ENCODE assay signal across 1 cellular context in the genomic region with DNA sequence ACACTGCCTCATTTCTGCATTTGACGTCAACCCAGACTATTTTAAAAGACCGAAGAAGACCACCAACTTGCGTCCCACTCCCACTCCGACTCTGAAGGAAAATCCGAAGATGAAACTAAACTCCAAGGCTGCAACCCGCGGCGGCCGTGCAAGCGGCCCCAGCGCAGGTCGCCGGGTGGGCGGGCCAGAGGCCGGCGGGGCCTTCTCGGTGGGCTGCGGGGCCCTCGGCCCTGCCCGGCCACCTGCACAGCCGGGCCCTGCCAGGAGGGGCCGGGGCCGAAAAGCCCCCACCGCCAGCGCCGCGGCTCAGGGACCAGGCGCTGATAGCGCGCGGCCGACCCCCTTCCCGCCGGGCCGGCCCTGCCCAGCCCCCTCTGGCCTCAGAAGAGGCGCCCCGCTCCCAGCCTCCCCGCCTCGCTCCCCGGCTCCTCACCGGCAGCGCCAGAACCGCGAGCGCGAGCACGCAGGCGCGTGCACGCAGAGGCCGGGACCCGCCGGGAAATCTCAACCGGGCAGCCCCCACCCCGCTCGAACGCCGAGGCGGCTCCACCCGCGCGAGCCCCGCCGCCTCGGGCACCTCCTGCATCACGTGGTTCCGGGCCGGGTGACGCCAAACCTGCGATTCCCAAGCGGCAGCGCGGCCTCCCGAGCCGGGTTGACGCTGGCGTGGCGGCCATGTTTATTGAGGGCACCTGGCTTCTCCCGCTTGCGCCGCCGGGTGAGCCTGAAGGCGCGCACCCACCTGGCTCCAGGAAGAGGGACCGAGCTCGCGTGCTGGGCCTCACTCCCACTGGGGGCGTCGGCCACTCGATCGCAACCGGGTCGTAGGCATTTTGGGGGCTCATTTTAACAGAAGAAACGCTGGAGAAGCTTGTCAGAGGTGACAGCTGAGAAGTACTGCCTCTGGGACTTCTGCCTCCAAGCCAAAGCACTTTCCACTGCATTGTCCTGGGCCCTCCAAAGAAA.
TF ChIP-seq lines count a peak whose summit lies in the region.

A gene (minus strand): TSS at position 589 of the 966 bp plus-strand sequence. CDS start 1,170 bp downstream, outside the sequence.

TF ChIP-seq in HepG2, 621 proteins besides CTCF, POLR2A, EP300 and RAD21 (continued from another document and continues in another):
- TF ChIP-seq HNF4G (IDR thresholded peaks at IDR 0.05; ENCODE audit: borderline replicate concordance, low read depth, low read length) (no peak), HNF4G (CRISPR knock-in tag; IDR thresholded peaks at IDR 0.05; ENCODE audit: borderline replicate concordance, low read depth) (peak; percentile 76; the same call in 1 of the 2 replicates), ZNF235 (CRISPR knock-in tag; IDR thresholded peaks at IDR 0.05; ENCODE audit: borderline replicate concordance) (peak; percentile 77; the same call in 1 of the 2 replicates), ZNF775 (CRISPR knock-in tag; IDR thresholded peaks at IDR 0.05; ENCODE audit: borderline replicate concordance) (no peak), ARHGAP35 (CRISPR knock-in tag; IDR thresholded peaks at IDR 0.05; ENCODE audit: borderline replicate concordance) (no peak; the same call in 1 of the 2 replicates), SALL1 (CRISPR knock-in tag; IDR thresholded peaks at IDR 0.05) (peak; percentile 94), ZNF598 (CRISPR knock-in tag; IDR thresholded peaks at IDR 0.05; ENCODE audit: borderline replicate concordance) (peak; percentile 69; the same call in 1 of the 2 replicates), NFATC3 (CRISPR knock-in tag; IDR thresholded peaks at IDR 0.05) (peak; percentile 84; the same call in 1 of the 2 replicates), ZFP82 (CRISPR knock-in tag; IDR thresholded peaks at IDR 0.05; ENCODE audit: borderline replicate concordance) (peak; percentile 96; the same call in 1 of the 2 replicates), NFE2L1 (CRISPR knock-in tag; IDR thresholded peaks at IDR 0.05; ENCODE audit: borderline replicate concordance) (peak; percentile 83; the same call in 1 of the 2 replicates), ZNF83 (CRISPR knock-in tag; IDR thresholded peaks at IDR 0.05; ENCODE audit: borderline replicate concordance) (peak; percentile 94), RBM39 (IDR thresholded peaks at IDR 0.05; ENCODE audit: low read depth, low read length, poor library complexity, severe bottlenecking) (peak; percentile 84), CCDC6 (CRISPR knock-in tag; IDR thresholded peaks at IDR 0.05) (peak; percentile 73), DMAP1 (CRISPR knock-in tag; IDR thresholded peaks at IDR 0.05) (peak; percentile 46), CREM (IDR thresholded peaks at IDR 0.05) (peak; percentile 40; the same call in 1 of the 2 replicates), CREM (CRISPR knock-in tag; IDR thresholded peaks at IDR 0.05) (no peak), ZNF138 (CRISPR knock-in tag; IDR thresholded peaks at IDR 0.05; ENCODE audit: low read depth) (0 out of 2 replicates have a peak, but pooled peaks have one; percentile 58), FOXC1 (CRISPR knock-in tag; IDR thresholded peaks at IDR 0.05; ENCODE audit: borderline replicate concordance) (peak; percentile 87), TBX2 (CRISPR knock-in tag; IDR thresholded peaks at IDR 0.05; ENCODE audit: borderline replicate concordance) (peak; percentile 96), ETV6 (CRISPR knock-in tag; conservative IDR thresholded peaks at IDR 0.05) (0 out of 2 replicates have a peak, but pooled peaks have one; percentile 76), ZIK1 (CRISPR knock-in tag; IDR thresholded peaks at IDR 0.05; ENCODE audit: borderline replicate concordance, low read depth) (peak; percentile 87; the same call in 1 of the 2 replicates), ZNF562 (CRISPR knock-in tag; IDR thresholded peaks at IDR 0.05; ENCODE audit: borderline replicate concordance) (no peak), ZNF891 (CRISPR knock-in tag; IDR thresholded peaks at IDR 0.05) (no peak; the same call in 1 of the 2 replicates), ARNT2 (CRISPR knock-in tag; IDR thresholded peaks at IDR 0.05; ENCODE audit: low read depth) (peak; percentile 78)
- TF ChIP-seq, protein P1, sequence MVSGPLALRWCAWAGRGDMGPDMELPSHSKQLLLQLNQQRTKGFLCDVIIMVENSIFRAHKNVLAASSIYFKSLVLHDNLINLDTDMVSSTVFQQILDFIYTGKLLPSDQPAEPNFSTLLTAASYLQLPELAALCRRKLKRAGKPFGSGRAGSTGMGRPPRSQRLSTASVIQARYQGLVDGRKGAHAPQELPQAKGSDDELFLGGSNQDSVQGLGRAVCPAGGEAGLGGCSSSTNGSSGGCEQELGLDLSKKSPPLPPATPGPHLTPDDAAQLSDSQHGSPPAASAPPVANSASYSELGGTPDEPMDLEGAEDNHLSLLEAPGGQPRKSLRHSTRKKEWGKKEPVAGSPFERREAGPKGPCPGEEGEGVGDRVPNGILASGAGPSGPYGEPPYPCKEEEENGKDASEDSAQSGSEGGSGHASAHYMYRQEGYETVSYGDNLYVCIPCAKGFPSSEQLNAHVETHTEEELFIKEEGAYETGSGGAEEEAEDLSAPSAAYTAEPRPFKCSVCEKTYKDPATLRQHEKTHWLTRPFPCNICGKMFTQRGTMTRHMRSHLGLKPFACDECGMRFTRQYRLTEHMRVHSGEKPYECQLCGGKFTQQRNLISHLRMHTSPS (CRISPR knock-in tag; IDR thresholded peaks at IDR 0.05; ENCODE audit: low read depth) = peak; percentile 49; the same call in 1 of the 2 replicates
- TF ChIP-seq, protein P2, sequence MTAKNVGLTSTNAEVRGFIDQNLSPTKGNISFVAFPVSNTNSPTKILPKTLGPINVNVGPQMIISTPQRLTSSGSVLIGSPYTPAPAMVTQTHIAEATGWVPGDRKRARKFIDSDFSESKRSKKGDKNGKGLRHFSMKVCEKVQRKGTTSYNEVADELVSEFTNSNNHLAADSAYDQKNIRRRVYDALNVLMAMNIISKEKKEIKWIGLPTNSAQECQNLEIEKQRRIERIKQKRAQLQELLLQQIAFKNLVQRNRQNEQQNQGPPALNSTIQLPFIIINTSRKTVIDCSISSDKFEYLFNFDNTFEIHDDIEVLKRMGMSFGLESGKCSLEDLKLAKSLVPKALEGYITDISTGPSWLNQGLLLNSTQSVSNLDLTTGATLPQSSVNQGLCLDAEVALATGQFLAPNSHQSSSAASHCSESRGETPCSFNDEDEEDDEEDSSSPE (CRISPR knock-in tag; IDR thresholded peaks at IDR 0.05) = peak; percentile 84
- TF ChIP-seq, protein P3, sequence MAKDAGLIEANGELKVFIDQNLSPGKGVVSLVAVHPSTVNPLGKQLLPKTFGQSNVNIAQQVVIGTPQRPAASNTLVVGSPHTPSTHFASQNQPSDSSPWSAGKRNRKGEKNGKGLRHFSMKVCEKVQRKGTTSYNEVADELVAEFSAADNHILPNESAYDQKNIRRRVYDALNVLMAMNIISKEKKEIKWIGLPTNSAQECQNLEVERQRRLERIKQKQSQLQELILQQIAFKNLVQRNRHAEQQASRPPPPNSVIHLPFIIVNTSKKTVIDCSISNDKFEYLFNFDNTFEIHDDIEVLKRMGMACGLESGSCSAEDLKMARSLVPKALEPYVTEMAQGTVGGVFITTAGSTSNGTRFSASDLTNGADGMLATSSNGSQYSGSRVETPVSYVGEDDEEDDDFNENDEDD (CRISPR knock-in tag; IDR thresholded peaks at IDR 0.05; ENCODE audit: borderline replicate concordance) = peak; percentile 85
- TF ChIP-seq, protein P4, sequence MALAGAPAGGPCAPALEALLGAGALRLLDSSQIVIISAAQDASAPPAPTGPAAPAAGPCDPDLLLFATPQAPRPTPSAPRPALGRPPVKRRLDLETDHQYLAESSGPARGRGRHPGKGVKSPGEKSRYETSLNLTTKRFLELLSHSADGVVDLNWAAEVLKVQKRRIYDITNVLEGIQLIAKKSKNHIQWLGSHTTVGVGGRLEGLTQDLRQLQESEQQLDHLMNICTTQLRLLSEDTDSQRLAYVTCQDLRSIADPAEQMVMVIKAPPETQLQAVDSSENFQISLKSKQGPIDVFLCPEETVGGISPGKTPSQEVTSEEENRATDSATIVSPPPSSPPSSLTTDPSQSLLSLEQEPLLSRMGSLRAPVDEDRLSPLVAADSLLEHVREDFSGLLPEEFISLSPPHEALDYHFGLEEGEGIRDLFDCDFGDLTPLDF (CRISPR knock-in tag; IDR thresholded peaks at IDR 0.05) = peak; percentile 66; the same call in 1 of the 2 replicates
- TF ChIP-seq, protein P5, sequence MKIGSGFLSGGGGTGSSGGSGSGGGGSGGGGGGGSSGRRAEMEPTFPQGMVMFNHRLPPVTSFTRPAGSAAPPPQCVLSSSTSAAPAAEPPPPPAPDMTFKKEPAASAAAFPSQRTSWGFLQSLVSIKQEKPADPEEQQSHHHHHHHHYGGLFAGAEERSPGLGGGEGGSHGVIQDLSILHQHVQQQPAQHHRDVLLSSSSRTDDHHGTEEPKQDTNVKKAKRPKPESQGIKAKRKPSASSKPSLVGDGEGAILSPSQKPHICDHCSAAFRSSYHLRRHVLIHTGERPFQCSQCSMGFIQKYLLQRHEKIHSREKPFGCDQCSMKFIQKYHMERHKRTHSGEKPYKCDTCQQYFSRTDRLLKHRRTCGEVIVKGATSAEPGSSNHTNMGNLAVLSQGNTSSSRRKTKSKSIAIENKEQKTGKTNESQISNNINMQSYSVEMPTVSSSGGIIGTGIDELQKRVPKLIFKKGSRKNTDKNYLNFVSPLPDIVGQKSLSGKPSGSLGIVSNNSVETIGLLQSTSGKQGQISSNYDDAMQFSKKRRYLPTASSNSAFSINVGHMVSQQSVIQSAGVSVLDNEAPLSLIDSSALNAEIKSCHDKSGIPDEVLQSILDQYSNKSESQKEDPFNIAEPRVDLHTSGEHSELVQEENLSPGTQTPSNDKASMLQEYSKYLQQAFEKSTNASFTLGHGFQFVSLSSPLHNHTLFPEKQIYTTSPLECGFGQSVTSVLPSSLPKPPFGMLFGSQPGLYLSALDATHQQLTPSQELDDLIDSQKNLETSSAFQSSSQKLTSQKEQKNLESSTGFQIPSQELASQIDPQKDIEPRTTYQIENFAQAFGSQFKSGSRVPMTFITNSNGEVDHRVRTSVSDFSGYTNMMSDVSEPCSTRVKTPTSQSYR (CRISPR knock-in tag; IDR thresholded peaks at IDR 0.05; ENCODE audit: borderline replicate concordance) = peak; percentile 44; the same call in 1 of the 2 replicates
- TF ChIP-seq, protein P6, sequence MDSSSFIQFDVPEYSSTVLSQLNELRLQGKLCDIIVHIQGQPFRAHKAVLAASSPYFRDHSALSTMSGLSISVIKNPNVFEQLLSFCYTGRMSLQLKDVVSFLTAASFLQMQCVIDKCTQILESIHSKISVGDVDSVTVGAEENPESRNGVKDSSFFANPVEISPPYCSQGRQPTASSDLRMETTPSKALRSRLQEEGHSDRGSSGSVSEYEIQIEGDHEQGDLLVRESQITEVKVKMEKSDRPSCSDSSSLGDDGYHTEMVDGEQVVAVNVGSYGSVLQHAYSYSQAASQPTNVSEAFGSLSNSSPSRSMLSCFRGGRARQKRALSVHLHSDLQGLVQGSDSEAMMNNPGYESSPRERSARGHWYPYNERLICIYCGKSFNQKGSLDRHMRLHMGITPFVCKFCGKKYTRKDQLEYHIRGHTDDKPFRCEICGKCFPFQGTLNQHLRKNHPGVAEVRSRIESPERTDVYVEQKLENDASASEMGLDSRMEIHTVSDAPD (CRISPR knock-in tag; IDR thresholded peaks at IDR 0.05) = peak; percentile 39; the same call in 1 of the 2 replicates
- TF ChIP-seq, protein P7, sequence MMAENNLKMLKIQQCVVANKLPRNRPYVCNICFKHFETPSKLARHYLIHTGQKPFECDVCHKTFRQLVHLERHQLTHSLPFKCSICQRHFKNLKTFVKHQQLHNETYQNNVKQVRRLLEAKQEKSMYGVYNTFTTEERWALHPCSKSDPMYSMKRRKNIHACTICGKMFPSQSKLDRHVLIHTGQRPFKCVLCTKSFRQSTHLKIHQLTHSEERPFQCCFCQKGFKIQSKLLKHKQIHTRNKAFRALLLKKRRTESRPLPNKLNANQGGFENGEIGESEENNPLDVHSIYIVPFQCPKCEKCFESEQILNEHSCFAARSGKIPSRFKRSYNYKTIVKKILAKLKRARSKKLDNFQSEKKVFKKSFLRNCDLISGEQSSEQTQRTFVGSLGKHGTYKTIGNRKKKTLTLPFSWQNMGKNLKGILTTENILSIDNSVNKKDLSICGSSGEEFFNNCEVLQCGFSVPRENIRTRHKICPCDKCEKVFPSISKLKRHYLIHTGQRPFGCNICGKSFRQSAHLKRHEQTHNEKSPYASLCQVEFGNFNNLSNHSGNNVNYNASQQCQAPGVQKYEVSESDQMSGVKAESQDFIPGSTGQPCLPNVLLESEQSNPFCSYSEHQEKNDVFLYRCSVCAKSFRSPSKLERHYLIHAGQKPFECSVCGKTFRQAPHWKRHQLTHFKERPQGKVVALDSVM (CRISPR knock-in tag; IDR thresholded peaks at IDR 0.05) = peak; percentile 98
- TF ChIP-seq, protein P8, sequence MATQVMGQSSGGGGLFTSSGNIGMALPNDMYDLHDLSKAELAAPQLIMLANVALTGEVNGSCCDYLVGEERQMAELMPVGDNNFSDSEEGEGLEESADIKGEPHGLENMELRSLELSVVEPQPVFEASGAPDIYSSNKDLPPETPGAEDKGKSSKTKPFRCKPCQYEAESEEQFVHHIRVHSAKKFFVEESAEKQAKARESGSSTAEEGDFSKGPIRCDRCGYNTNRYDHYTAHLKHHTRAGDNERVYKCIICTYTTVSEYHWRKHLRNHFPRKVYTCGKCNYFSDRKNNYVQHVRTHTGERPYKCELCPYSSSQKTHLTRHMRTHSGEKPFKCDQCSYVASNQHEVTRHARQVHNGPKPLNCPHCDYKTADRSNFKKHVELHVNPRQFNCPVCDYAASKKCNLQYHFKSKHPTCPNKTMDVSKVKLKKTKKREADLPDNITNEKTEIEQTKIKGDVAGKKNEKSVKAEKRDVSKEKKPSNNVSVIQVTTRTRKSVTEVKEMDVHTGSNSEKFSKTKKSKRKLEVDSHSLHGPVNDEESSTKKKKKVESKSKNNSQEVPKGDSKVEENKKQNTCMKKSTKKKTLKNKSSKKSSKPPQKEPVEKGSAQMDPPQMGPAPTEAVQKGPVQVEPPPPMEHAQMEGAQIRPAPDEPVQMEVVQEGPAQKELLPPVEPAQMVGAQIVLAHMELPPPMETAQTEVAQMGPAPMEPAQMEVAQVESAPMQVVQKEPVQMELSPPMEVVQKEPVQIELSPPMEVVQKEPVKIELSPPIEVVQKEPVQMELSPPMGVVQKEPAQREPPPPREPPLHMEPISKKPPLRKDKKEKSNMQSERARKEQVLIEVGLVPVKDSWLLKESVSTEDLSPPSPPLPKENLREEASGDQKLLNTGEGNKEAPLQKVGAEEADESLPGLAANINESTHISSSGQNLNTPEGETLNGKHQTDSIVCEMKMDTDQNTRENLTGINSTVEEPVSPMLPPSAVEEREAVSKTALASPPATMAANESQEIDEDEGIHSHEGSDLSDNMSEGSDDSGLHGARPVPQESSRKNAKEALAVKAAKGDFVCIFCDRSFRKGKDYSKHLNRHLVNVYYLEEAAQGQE (IDR thresholded peaks at IDR 0.05; ENCODE audit: borderline replicate concordance in 1 of 2, low read depth in 1 of 2, low read length in 2 of 2) = no peak
- TF ChIP-seq, protein P9, sequence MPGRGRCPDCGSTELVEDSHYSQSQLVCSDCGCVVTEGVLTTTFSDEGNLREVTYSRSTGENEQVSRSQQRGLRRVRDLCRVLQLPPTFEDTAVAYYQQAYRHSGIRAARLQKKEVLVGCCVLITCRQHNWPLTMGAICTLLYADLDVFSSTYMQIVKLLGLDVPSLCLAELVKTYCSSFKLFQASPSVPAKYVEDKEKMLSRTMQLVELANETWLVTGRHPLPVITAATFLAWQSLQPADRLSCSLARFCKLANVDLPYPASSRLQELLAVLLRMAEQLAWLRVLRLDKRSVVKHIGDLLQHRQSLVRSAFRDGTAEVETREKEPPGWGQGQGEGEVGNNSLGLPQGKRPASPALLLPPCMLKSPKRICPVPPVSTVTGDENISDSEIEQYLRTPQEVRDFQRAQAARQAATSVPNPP (CRISPR knock-in tag; IDR thresholded peaks at IDR 0.05) = peak; percentile 78
- TF ChIP-seq, protein P10, sequence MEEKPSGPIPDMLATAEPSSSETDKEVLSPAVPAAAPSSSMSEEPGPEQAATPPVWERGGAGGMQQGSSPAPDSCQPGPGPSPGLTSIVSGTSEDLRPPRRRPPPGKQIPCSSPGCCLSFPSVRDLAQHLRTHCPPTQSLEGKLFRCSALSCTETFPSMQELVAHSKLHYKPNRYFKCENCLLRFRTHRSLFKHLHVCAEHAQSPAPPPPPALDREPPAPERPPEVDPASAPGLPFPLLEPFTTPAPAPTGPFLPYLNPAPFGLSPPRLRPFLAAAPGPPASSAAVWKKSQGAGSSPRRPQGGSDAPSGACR (CRISPR knock-in tag; IDR thresholded peaks at IDR 0.05) = no peak
